ENCODE assay signal across 16 cellular contexts in the genomic region with DNA sequence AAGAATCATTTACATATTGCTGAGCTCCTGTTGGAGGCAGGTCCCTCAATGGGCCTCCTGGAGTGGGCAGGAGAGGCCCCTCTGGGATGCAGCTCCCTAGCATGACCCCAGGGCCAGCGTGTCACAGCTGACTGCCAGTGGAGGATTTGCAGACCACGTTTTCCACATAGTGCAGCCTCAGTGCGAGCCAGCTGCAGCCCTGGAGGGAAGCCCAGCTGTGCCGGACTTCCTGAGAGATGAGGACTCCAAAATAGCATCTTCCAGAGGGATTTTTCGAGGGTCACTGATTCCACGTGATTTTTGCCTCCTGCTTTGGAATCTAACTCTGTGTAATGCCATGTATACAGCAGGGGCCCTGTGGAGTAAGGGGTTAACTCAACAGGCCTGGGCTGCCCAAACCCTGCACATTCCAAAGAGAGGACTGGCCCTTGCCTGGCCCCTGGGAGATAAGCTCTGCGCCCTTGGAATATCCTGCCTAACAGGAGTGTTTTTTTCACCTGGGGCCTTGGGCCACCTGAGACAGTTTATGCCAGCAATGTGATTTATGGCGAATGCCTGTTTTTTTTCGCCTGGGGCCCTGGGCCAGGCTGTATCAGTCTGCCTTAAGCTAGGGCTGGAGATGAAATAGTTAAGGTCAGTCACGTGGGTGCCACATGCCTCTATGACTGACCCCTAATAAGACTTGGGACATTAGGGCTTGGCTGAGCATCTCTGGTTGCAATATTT. TPM values are rescaled to one million over a fixed set of nuclear protein-coding genes. Genes with fewer than 3 reads are reported as not detected.
DNase-seq lines count a peak whose midpoint lies in the region; ATAC-seq, FAIRE-seq and TF ChIP-seq lines count a peak whose summit lies in the region.
"Had no signal": no experiment of that assay in that cellular context is flagged by ENCODE, and none has a peak within 500 bp of the region (broad histone marks: within the 10 kb centered on the region; RNA-seq: fewer than 3 reads in every experiment).

No MANE protein-coding gene starts in this region.

- H3K4me2 ChIP-seq in BLaER1, result peak overlapping the region; percentile 90
- no peak overlapping the region for H3K4me2 ChIP-seq in K562 (ENCODE audit: insufficient read depth, low read length)
- no peak overlapping the region for H3K4me2 ChIP-seq in H9 (ENCODE audit: insufficient read depth, insufficient read length, low read length)

- intact Hi-C loops in K562 (cut with micrococcal nuclease), result loop anchor here (5.0 kb wide), 1 partner anchor 49 kb away; the partner anchor contains the start of gene RPS6KA4
- intact Hi-C loops in left ventricle myocardium inferior (cut with micrococcal nuclease), result no loop called here

- H3K4ac ChIP-seq in H9 (ENCODE audit: low read depth, low read length), result no peak overlapping the region

- no peak overlapping the region for H2BK12ac ChIP-seq in H9 (ENCODE audit: insufficient read length, low read depth, low read length)

- H3K9me3 Mint-ChIP-seq in nephron progenitor cell, result peaks cover 26% of the 10 kb centered on the region
- peaks cover 4 to 9% of the 10 kb centered on the region in 2 experiments; a peak in 4 of 5 replicates for H3K9me3 Mint-ChIP-seq in H9
- H3K9me3 Mint-ChIP-seq: activated CD4-positive, alpha-beta memory T cell treated with anti-CD3 and anti-CD28 coated beads, Interleukin-2, amount 10 ng/mL, durations not matched to agents 7 days and 5 days had no signal

- H3K27me3 ChIP-seq in BLaER1, result no peaks in the 10 kb centered on the region
- peaks cover 23 to 42% of the 10 kb centered on the region in 2 experiments for H3K27me3 ChIP-seq in K562 (ENCODE audit: control insufficient read depth in 2 of 2, insufficient read depth in 2 of 2, low read length in 2 of 2)
- peaks cover 8% of the 10 kb centered on the region for H3K27me3 ChIP-seq in left ventricle myocardium inferior (ENCODE audit: low read depth)
- no peaks in the 10 kb centered on the region; the same call in 1 of the 2 replicates for H3K27me3 ChIP-seq in H9 (ENCODE audit: insufficient read depth, low read length)
- H3K27me3 ChIP-seq: upper lobe of left lung had no signal

- H3T11ph ChIP-seq in H9 (ENCODE audit: low read length), result no peak overlapping the region

- no peak overlapping the region for H3K18ac ChIP-seq in H9 (ENCODE audit: insufficient read length, low read depth, low read length)

- H3K9me3 ChIP-seq in BLaER1 (peaks cover 22% of the 10 kb centered on the region), K562 (replicated peaks; ENCODE audit: control insufficient read depth, insufficient read depth, low read depth, low read length) (no peaks in the 10 kb centered on the region), left ventricle myocardium inferior (replicated peaks) (no peaks in the 10 kb centered on the region), H9 (ENCODE audit: control insufficient read depth, low read depth, low read length) (no peaks in the 10 kb centered on the region)
- H3K9me3 ChIP-seq: upper lobe of left lung had no signal

- H3K4me3 ChIP-seq in BLaER1, result peak overlapping the region; percentile 33; the same call in 1 of the 2 replicates
- no peak overlapping the region for H3K4me3 ChIP-seq in K562
- no peak overlapping the region for H3K4me3 ChIP-seq in left ventricle myocardium inferior
- H3K4me3 ChIP-seq: upper lobe of left lung had no signal

- no peak overlapping the region for H4K5ac ChIP-seq in H9 (ENCODE audit: insufficient read length, low read depth, low read length)

- TF ChIP-seq EP300 in K562 (IDR thresholded peaks at IDR 0.05; ENCODE audit: low read length), result no peak

- in situ Hi-C loops in K562 (cut with MboI), result no loop called here

- no peak for DNase-seq in K562 (ENCODE audit: extremely low read depth in 1 of 4, low spot score in 3 of 4)
- peak; percentile 72 for DNase-seq in left ventricle myocardium inferior
- peak; percentile 58 for DNase-seq in nephron progenitor cell
- DNase-seq in OCI-M2 (lab: John Stamatoyannopoulos, UW; ENCODE audit: unreplicated experiment), result no peak
- DNase-seq in GF-D8 (lab: John Stamatoyannopoulos, UW), result no peak
- DNase-seq in H9, result no peak
- no peak for DNase-seq in NCI-H510A (lab: John Stamatoyannopoulos, UW)
- DNase-seq: activated CD4-positive, alpha-beta memory T cell treated with anti-CD3 and anti-CD28 coated beads, Interleukin-2, amount 10 ng/mL, durations not matched to agents 7 days and 5 days; aorta; CD8-positive, alpha-beta memory T cell; NCI-H187; NCI-H774; SHP77; stimulated activated CD4-positive, alpha-beta T cell treated with anti-CD3 and anti-CD28 coated beads, Interleukin-4, amount 100 ng/mL, for 1 hour; upper lobe of left lung had no signal

- CTCF ChIA-PET in K562 (lab: Yijun Ruan, JAX; ENCODE audit: low intra/inter-chr PET ratio), result no interaction called here

- no peak overlapping the region for H4K91ac ChIP-seq in H9 (ENCODE audit: insufficient read length, low read depth, low read length)

- no peak overlapping the region for H2BK5ac ChIP-seq in H9 (ENCODE audit: insufficient read length, low read length)

- H3K4me3 Mint-ChIP-seq in nephron progenitor cell, result peak overlapping the region; percentile 25
- no peak overlapping the region for H3K4me3 Mint-ChIP-seq in H9
- H3K4me3 Mint-ChIP-seq: activated CD4-positive, alpha-beta memory T cell treated with anti-CD3 and anti-CD28 coated beads, Interleukin-2, amount 10 ng/mL, durations not matched to agents 7 days and 5 days; CD8-positive, alpha-beta memory T cell had no signal

- POLR2A ChIA-PET in K562 (lab: Yijun Ruan, JAX), result interaction anchor here (0.6 to 2.0 kb wide), 8 partner anchors 9 to 57 kb away, joined by 3 to 6 read pairs (median 3); no protein-coding TSS in a partner anchor

- H2BK15ac ChIP-seq in H9 (ENCODE audit: low read depth, low read length), result no peak overlapping the region; the same call in 1 of the 2 replicates

- no peak overlapping the region for H4K8ac ChIP-seq in H9 (replicated peaks; ENCODE audit: insufficient read length, low read depth, low read length)

- peak; percentile 28; the same call in 1 of the 3 replicates for ATAC-seq in K562

- H3K9ac ChIP-seq in BLaER1, result peak overlapping the region; percentile 46
- no peak overlapping the region for H3K9ac ChIP-seq in K562 (ENCODE audit: insufficient read depth in 1 of 2, low read depth in 2 of 2, low read length in 2 of 2)
- no peak overlapping the region for H3K9ac ChIP-seq in H9 (ENCODE audit: extremely low read depth, insufficient read length, low read length)

- H2BK20ac ChIP-seq in H9 (ENCODE audit: low read depth, low read length, poor library complexity, severe bottlenecking), result no peak overlapping the region

- FAIRE-seq in K562 (lab: Jason Lieb, UNC), result no peak

- no peak overlapping the region for H3K23ac ChIP-seq in H9 (ENCODE audit: insufficient read length, low read depth, low read length)

- no peak overlapping the region for H2AK5ac ChIP-seq in H9 (ENCODE audit: insufficient read length, low read length)

- H3K4me1 Mint-ChIP-seq in nephron progenitor cell (peaks cover 70% of the 10 kb centered on the region), H9 (peaks cover 20 to 36% of the 10 kb centered on the region in 2 experiments)
- H3K4me1 Mint-ChIP-seq: activated CD4-positive, alpha-beta memory T cell treated with anti-CD3 and anti-CD28 coated beads, Interleukin-2, amount 10 ng/mL, durations not matched to agents 7 days and 5 days; CD8-positive, alpha-beta memory T cell had no signal

- peak overlapping the region; percentile 78 for H3K27ac Mint-ChIP-seq in nephron progenitor cell
- no peak overlapping the region for H3K27ac Mint-ChIP-seq in H9
- H3K27ac Mint-ChIP-seq: activated CD4-positive, alpha-beta memory T cell treated with anti-CD3 and anti-CD28 coated beads, Interleukin-2, amount 10 ng/mL, durations not matched to agents 7 days and 5 days; CD8-positive, alpha-beta memory T cell had no signal

- no peak for TF ChIP-seq POLR2A in K562 (conservative IDR thresholded peaks at IDR 0.05)

- H3K36me3 Mint-ChIP-seq in nephron progenitor cell (ENCODE audit: low read depth), result peaks cover 14% of the 10 kb centered on the region
- H3K36me3 Mint-ChIP-seq in H9 (ENCODE audit: insufficient read depth in 1 of 3, low read depth in 3 of 3), result peaks cover 0 to 6% (median 0%) of the 10 kb centered on the region in 3 experiments; a peak in 3 of 7 replicates

- H3K4me1 ChIP-seq in BLaER1 (peaks cover 90% of the 10 kb centered on the region), K562 (replicated peaks in 1 of 2; ENCODE audit: control insufficient read depth in 2 of 2, insufficient read depth in 2 of 2, low read length in 2 of 2) (no peaks in the 10 kb centered on the region; a peak in 1 of 5 replicates), left ventricle myocardium inferior (peaks cover 20% of the 10 kb centered on the region), H9 (ENCODE audit: insufficient read depth, low read length) (no peaks in the 10 kb centered on the region; the same call in 1 of the 2 replicates)

- peak overlapping the region; percentile 79 for H3K27ac ChIP-seq in BLaER1
- no peak overlapping the region for H3K27ac ChIP-seq in K562 (ENCODE audit: extremely low read depth, low read depth, low read length)
- peak overlapping the region; percentile 29 for H3K27ac ChIP-seq in left ventricle myocardium inferior (replicated peaks)
- H3K27ac ChIP-seq in H9 (ENCODE audit: insufficient read length, low read depth, low read length), result no peak overlapping the region
- H3K27ac ChIP-seq: upper lobe of left lung had no signal

- H2AFZ ChIP-seq in K562 (ENCODE audit: low read depth, low read length) (no peak overlapping the region), H9 (ENCODE audit: low read length) (no peak overlapping the region)

- H3K14ac ChIP-seq in H9 (ENCODE audit: insufficient read depth, low read length), result no peak overlapping the region

- peaks cover 11% of the 10 kb centered on the region for H3K27me3 Mint-ChIP-seq in nephron progenitor cell (ENCODE audit: low read depth, poor library complexity)
- peaks cover 27% of the 10 kb centered on the region for H3K27me3 Mint-ChIP-seq in H9 (ENCODE audit: low read depth)

- TF ChIP-seq RAD21 in K562 (CRISPR knock-in tag; conservative IDR thresholded peaks at IDR 0.05 in 1 of 2, IDR thresholded peaks at IDR 0.05 in 1 of 2), result no peak

- H3K36me3 ChIP-seq in BLaER1 (no peaks in the 10 kb centered on the region; the same call in 1 of the 2 replicates), K562 (ENCODE audit: control insufficient read depth, insufficient read depth, low read length) (no peaks in the 10 kb centered on the region), left ventricle myocardium inferior (no peaks in the 10 kb centered on the region)
- H3K36me3 ChIP-seq: upper lobe of left lung had no signal

- H4K20me1 ChIP-seq in BLaER1, result no peaks in the 10 kb centered on the region
- H4K20me1 ChIP-seq in K562 (replicated peaks; ENCODE audit: control insufficient read depth, insufficient read depth, low read length), result no peaks in the 10 kb centered on the region
- H4K20me1 ChIP-seq in H9 (ENCODE audit: control insufficient read depth, insufficient read depth, insufficient read length), result no peaks in the 10 kb centered on the region

- no peaks in the 10 kb centered on the region for H3K79me1 ChIP-seq in H9 (ENCODE audit: insufficient read depth, low read depth, low read length, poor library complexity, severe bottlenecking)

- TF ChIP-seq CTCF in K562 (IDR thresholded peaks at IDR 0.05 in 2 of 3, conservative IDR thresholded peaks at IDR 0.05 in 1 of 3; ENCODE audit: insufficient read depth in 2 of 3, low read depth in 1 of 3, low read length in 3 of 3) (no peak), left ventricle myocardium inferior (IDR thresholded peaks at IDR 0.05; ENCODE audit: borderline replicate concordance) (no peak), nephron progenitor cell (IDR thresholded peaks at IDR 0.05) (no peak), H9 (conservative IDR thresholded peaks at IDR 0.05) (no peak)

- WGBS in K562 (ENCODE audit: insufficient coverage, low coverage, missing lambda C conversion rate), result 7% methylated on average over 10 of the region's 10 CpGs
- no CpG with 5 or more reads among the region's 10 CpGs for WGBS in H9 (ENCODE audit: extremely low coverage, insufficient read length, low lambda C conversion rate)

- no peaks in the 10 kb centered on the region for H3K23me2 ChIP-seq in H9 (ENCODE audit: insufficient read length, low read depth, low read length, poor library complexity, severe bottlenecking)

- BruUV-seq in K562 (replicated peaks; lab: Mats Ljungman, UMichigan), result no TSS peak

- H3K79me2 ChIP-seq in K562 (ENCODE audit: control insufficient read depth, insufficient read depth, low read length) (no peaks in the 10 kb centered on the region), H9 (ENCODE audit: insufficient read depth, low read length) (no peaks in the 10 kb centered on the region)

- H2BK120ac ChIP-seq in H9 (ENCODE audit: low read depth, low read length, poor library complexity, severe bottlenecking), result no peak overlapping the region

- H3K56ac ChIP-seq in H9 (ENCODE audit: insufficient read length, low read depth, low read length), result no peak overlapping the region

- no peaks in the 10 kb centered on the region for H3K9me1 ChIP-seq in K562 (ENCODE audit: control insufficient read depth, insufficient read depth, low read length)

RNA-seq across cellular contexts. Expression of gene RPS6KA4, which starts 47.4 kb away (rescaled TPM):
- total RNA-seq in K562 (2011; cell fraction: chromatin; rRNA removed; ENCODE audit: low replicate concordance), result 33.5 and 109 TPM in 2 replicates
- total RNA-seq in K562 (2011; cell fraction: nucleolus; rRNA removed), result 69.5 and 71.5 TPM in 2 replicates
- 35.5 and 40.0 TPM in 2 replicates for total RNA-seq in K562 (2011; cell fraction: nucleoplasm; rRNA removed)
- 19.1 and 23.0 TPM in 2 replicates for total RNA-seq in K562 (2014; rRNA removed)
- 4.5 and 7.2 TPM in 2 replicates for total RNA-seq in K562 (2014; rRNA removed; fragmentation: Illumina TruSeq; extraction: Trizol)
- 13.3 and 15.6 TPM in 2 replicates for total RNA-seq in K562 (2015; rRNA removed; fragmentation: Illumina TruSeq; extraction: Trizol)
- 20.4 and 23.8 TPM in 2 replicates for total RNA-seq in K562 (2021)
- polyA plus RNA-seq in K562 (2011; rRNA removed), result 9.8 and 12.0 TPM in 2 replicates
- polyA plus RNA-seq in K562 (2011; cell fraction: cytosol; rRNA removed), result 8.3 and 20.1 TPM in 2 replicates
- 42.6 and 76.4 TPM in 2 replicates for polyA plus RNA-seq in K562 (2011; cell fraction: nucleus; rRNA removed)
- 16.0 and 24.3 TPM in 2 replicates for polyA plus RNA-seq in K562 (2012)
- 6.7 and 10.2 TPM in 2 replicates for polyA plus RNA-seq in K562 (2014; fragmentation: Illumina TruSeq; extraction: Trizol)
- under 1 TPM; 0.15 to 0.27 TPM for polyA plus RNA-seq in K562 (2014; fragmentation: Nextera tagmentation; extraction: Ambion mirVana)
- polyA plus RNA-seq in K562 (2014; rRNA removed), result 16.0 and 17.3 TPM in 2 replicates
- 4.6 and 9.7 TPM in 2 replicates for polyA minus RNA-seq in K562 (2011; rRNA and poly(A)+ RNA removed)
- 13.5 and 19.8 TPM in 2 replicates for polyA minus RNA-seq in K562 (2011; cell fraction: cytosol; rRNA and poly(A)+ RNA removed)
- polyA minus RNA-seq in K562 (2011; cell fraction: nucleus; rRNA and poly(A)+ RNA removed), result 24.9 and 30.8 TPM in 2 replicates
- total RNA-seq in left ventricle myocardium inferior, result 16.8 TPM
- total RNA-seq in H9 (2021), result 10.8 and 11.1 TPM in 2 replicates

Comparison
In these comparisons a context has a peak if more than half of its experiments do, and no peak if none do; other contexts are left out.
1. H3K27ac ChIP-seq: peak in BLaER1 (single experiment) and left ventricle myocardium inferior (single experiment); none in K562 (single experiment) and H9 (single experiment).
2. DNase-seq: peak in left ventricle myocardium inferior (single experiment) and nephron progenitor cell (single experiment); none in K562 (0 of 4), OCI-M2 (single experiment), GF-D8 (single experiment), H9 (single experiment) and NCI-H510A (single experiment).